ENCODE assay signal across 8 cellular contexts in the genomic region with DNA sequence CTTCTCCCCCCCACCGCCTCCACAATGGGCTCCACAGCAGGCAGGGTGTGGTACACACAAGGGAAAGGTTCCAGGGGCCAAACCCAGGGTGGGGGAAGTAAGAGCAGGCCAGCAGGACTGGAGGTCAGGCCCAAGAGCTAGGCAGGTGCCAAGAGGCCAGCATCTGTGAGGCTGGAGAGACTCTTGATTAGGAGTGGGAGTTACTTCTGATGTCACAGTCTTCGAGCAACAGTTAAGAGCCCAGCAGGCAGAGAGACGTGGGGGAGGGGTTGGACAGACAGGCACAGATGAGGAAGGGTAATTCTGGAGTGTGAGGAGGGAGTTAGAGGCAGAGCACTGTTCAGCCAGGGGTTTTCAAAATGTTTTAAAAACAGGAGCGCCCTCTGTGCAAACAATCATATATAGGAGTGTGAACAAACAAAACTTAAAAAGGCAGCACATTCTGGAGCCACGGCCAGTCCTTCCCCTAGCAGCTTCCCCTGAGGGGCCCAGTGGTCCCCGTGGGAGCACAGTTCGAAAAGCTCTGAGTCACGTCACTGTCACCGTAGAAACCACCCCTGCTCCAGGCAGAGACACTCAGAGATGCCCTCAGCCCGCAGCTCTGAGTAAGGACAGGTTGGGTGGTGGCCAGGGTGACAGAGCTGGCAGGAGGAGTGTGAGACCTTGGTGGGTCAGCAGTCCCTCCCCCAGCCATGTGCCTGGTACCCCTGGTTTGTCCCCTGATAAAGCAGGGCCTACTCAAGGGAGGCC. TPM values are rescaled to one million over a fixed set of nuclear protein-coding genes. Genes with fewer than 3 reads are reported as not detected.
DNase-seq lines count a peak whose midpoint lies in the region; ATAC-seq lines count a peak whose summit lies in the region.

No MANE protein-coding gene starts in this region.

- H3K36me3 Mint-ChIP-seq in CD4-positive, CD25-positive, alpha-beta regulatory T cell, result no peaks in the 10 kb centered on the region
- H3K36me3 Mint-ChIP-seq in stimulated activated memory B cell treated with anti-CD40 and anti-IgM and Interleukin-4, amounts not matched to agents 10 μg/mL and 1 μg/mL and 100 μg/mL, for 72 hours, result peaks cover 11% of the 10 kb centered on the region

- peak; percentile 30 to 41 for ATAC-seq in CD4-positive, CD25-positive, alpha-beta regulatory T cell (ENCODE audit: low read depth in 2 of 2)
- ATAC-seq in GM21723 (IDR thresholded peaks at IDR 0.05; ENCODE audit: unreplicated experiment), result peak; percentile 49
- peak; percentile 94 for ATAC-seq in stimulated activated memory B cell treated with anti-CD40 and anti-IgM and Interleukin-4, amounts not matched to agents 10 μg/mL and 1 μg/mL and 100 μg/mL, for 72 hours
- ATAC-seq in GM21360 (IDR thresholded peaks at IDR 0.05; ENCODE audit: unreplicated experiment), result no peak

- no peaks in the 10 kb centered on the region for H3K9me3 Mint-ChIP-seq in CD4-positive, CD25-positive, alpha-beta regulatory T cell
- no peaks in the 10 kb centered on the region for H3K9me3 Mint-ChIP-seq in stimulated activated memory B cell treated with anti-CD40 and anti-IgM and Interleukin-4, amounts not matched to agents 10 μg/mL and 1 μg/mL and 100 μg/mL, for 72 hours

- H3K27me3 Mint-ChIP-seq in CD4-positive, CD25-positive, alpha-beta regulatory T cell, result no peaks in the 10 kb centered on the region
- no peaks in the 10 kb centered on the region for H3K27me3 Mint-ChIP-seq in stimulated activated memory B cell treated with anti-CD40 and anti-IgM and Interleukin-4, amounts not matched to agents 10 μg/mL and 1 μg/mL and 100 μg/mL, for 72 hours

- peaks cover 2% of the 10 kb centered on the region for H3K36me3 ChIP-seq in CD4-positive, CD25-positive, alpha-beta regulatory T cell (ENCODE audit: control insufficient read depth, insufficient read depth, low read length)

- H3K27ac Mint-ChIP-seq in CD4-positive, CD25-positive, alpha-beta regulatory T cell, result no peak overlapping the region
- peak overlapping the region; percentile 84 for H3K27ac Mint-ChIP-seq in stimulated activated memory B cell treated with anti-CD40 and anti-IgM and Interleukin-4, amounts not matched to agents 10 μg/mL and 1 μg/mL and 100 μg/mL, for 72 hours

- no peaks in the 10 kb centered on the region for H3K4me1 ChIP-seq in CD4-positive, CD25-positive, alpha-beta regulatory T cell (ENCODE audit: control insufficient read depth, insufficient read depth, low read length, poor library complexity, severe bottlenecking)

- no peaks in the 10 kb centered on the region for H3K9me3 ChIP-seq in CD4-positive, CD25-positive, alpha-beta regulatory T cell (ENCODE audit: control insufficient read depth in 2 of 2, low read length in 2 of 2)

- H3K4me1 Mint-ChIP-seq in CD4-positive, CD25-positive, alpha-beta regulatory T cell, result peaks cover 0 to 6% (median 1%) of the 10 kb centered on the region in 4 donors
- peaks cover 46% of the 10 kb centered on the region for H3K4me1 Mint-ChIP-seq in stimulated activated memory B cell treated with anti-CD40 and anti-IgM and Interleukin-4, amounts not matched to agents 10 μg/mL and 1 μg/mL and 100 μg/mL, for 72 hours

- no peak overlapping the region for H3K4me3 ChIP-seq in CD4-positive, CD25-positive, alpha-beta regulatory T cell (ENCODE audit: low read depth, low read length)

- no peaks in the 10 kb centered on the region for H3K27me3 ChIP-seq in CD4-positive, CD25-positive, alpha-beta regulatory T cell (ENCODE audit: control insufficient read depth, insufficient read depth, low read length)

- DNase-seq in CD4-positive, CD25-positive, alpha-beta regulatory T cell, result no peak
- peak; percentile 77 for DNase-seq in NCI-H2227 (lab: John Stamatoyannopoulos, UW; ENCODE audit: unreplicated experiment)
- DNase-seq in iris pigment epithelial cell (ENCODE audit: low read depth), result peak; percentile 54
- no peak for DNase-seq in NCI-H1048 (lab: John Stamatoyannopoulos, UW)

- no peak overlapping the region for H3K27ac ChIP-seq in CD4-positive, CD25-positive, alpha-beta regulatory T cell (ENCODE audit: insufficient read depth, low read length, poor library complexity, severe bottlenecking)
- H3K27ac ChIP-seq in angular gyrus (ENCODE audit: low read depth, low read length), result peak overlapping the region; percentile 45

- no peak overlapping the region for H3K4me3 Mint-ChIP-seq in CD4-positive, CD25-positive, alpha-beta regulatory T cell
- H3K4me3 Mint-ChIP-seq in stimulated activated memory B cell treated with anti-CD40 and anti-IgM and Interleukin-4, amounts not matched to agents 10 μg/mL and 1 μg/mL and 100 μg/mL, for 72 hours, result peak overlapping the region; percentile 40

RNA-seq across cellular contexts. Expression of gene SLC9A1, which starts 55.6 kb away (rescaled TPM):
- total RNA-seq in CD4-positive, CD25-positive, alpha-beta regulatory T cell, result 32.3 TPM
- 1 to 10 TPM; 5.4 to 8.7 (median 7.0) TPM for polyA plus RNA-seq in CD4-positive, CD25-positive, alpha-beta regulatory T cell

Comparison
In these comparisons a context has a peak if more than half of its experiments do, and no peak if none do; other contexts are left out.
1. DNase-seq: peak in NCI-H2227 (single experiment) and iris pigment epithelial cell (single experiment); none in CD4-positive, CD25-positive, alpha-beta regulatory T cell (0 of 3) and NCI-H1048 (single experiment).